Comparison of ENCODE assay signal across 25 cellular contexts in genomic region chr12:5922500-5922899, GRCh38. TPM values are rescaled to one million over a fixed set of nuclear protein-coding genes. Genes with fewer than 3 reads are reported as not detected.
"Had no signal": no experiment of that assay in that cellular context is flagged by ENCODE, and none has a peak within 500 bp of the region (broad histone marks: within the 10 kb centered on the region; RNA-seq: fewer than 3 reads in every experiment).

No MANE protein-coding gene starts in this region.

- H3K36me3 ChIP-seq: left lung, neutrophil, right lobe of liver, stomach, suprapubic skin, thoracic aorta, tibial artery, upper lobe of right lung, uterus had no signal

- H3K27me3 ChIP-seq: neutrophil, right lobe of liver, suprapubic skin, upper lobe of right lung, uterus had no signal

- ATAC-seq: left colon; left lung; naive thymus-derived CD8-positive, alpha-beta T cell; psoas muscle; right lobe of liver; stimulated activated naive B cell treated with anti-CD40 and anti-IgM and Interleukin-4, amounts not matched to agents 10 μg/mL and 1 μg/mL and 100 μg/mL, for 72 hours; stimulated activated naive CD8-positive, alpha-beta T cell treated with anti-CD3 and anti-CD28 coated beads, Interleukin-15, Interleukin-2, amounts not matched to agents 100 U/mL and 50 U/mL, for 24 hours; upper lobe of right lung had no signal

- H3K4me1 ChIP-seq: left lung, parathyroid adenoma, psoas muscle, right lobe of liver, stomach, suprapubic skin, tibial artery, upper lobe of right lung, uterus had no signal

- DNase-seq: hippocampal formation; kidney; left colon; naive thymus-derived CD8-positive, alpha-beta T cell; occipital lobe; psoas muscle; right lobe of liver; stimulated activated CD4-positive, alpha-beta T cell treated with anti-CD3 and anti-CD28 coated beads, Interleukin-12 subunit alpha, Interleukin-12 subunit beta, amount 100 ng/mL, for 4 hours; stimulated activated CD4-positive, alpha-beta T cell treated with anti-CD3 and anti-CD28 coated beads, Interleukin-15, amount 100 ng/mL, for 24 hours; stimulated activated CD4-positive, alpha-beta T cell treated with anti-CD3 and anti-CD28 coated beads, Interleukin-2, amount 100 ng/mL, for 24 hours; stimulated activated CD4-positive, alpha-beta T cell treated with anti-CD3 and anti-CD28 coated beads, Interleukin-4, amount 100 ng/mL, for 1 hour; stimulated activated naive B cell treated with anti-CD40 and anti-IgM and Interleukin-4, amounts not matched to agents 10 μg/mL and 1 μg/mL and 100 μg/mL, for 72 hours; stimulated activated naive CD8-positive, alpha-beta T cell treated with anti-CD3 and anti-CD28 coated beads, Interleukin-15, Interleukin-2, amounts not matched to agents 100 U/mL and 50 U/mL, for 24 hours; stomach; trophoblast cell; upper lobe of right lung; uterus had no signal

- H3K9me3 ChIP-seq: left lung, neutrophil, psoas muscle, right lobe of liver, stomach, suprapubic skin, thoracic aorta, tibial artery, upper lobe of right lung, uterus had no signal

- H3K4me3 ChIP-seq: left lung, lung, psoas muscle, right lobe of liver, skin epidermis, stomach, suprapubic skin, thoracic aorta, tibial artery, upper lobe of right lung, uterus had no signal

- H3K27ac ChIP-seq: left lung, neutrophil, parathyroid adenoma, psoas muscle, right lobe of liver, skin epidermis, stomach, suprapubic skin, thoracic aorta, tibial artery, upper lobe of right lung, uterus had no signal

- FAIRE-seq: kidney had no signal

RNA-seq across cellular contexts. Expression of gene ANO2, which starts 22.6 kb away (rescaled TPM):
- total RNA-seq: naive thymus-derived CD8-positive, alpha-beta T cell had no signal
- polyA plus RNA-seq: naive thymus-derived CD8-positive, alpha-beta T cell had no signal
